ENCODE assay signal across 8 cellular contexts in genomic region chr17:42653179-42654124, GRCh38. TPM values are rescaled to one million over a fixed set of nuclear protein-coding genes. Genes with fewer than 3 reads are reported as not detected.
DNase-seq lines count a peak whose midpoint lies in the region; ATAC-seq and TF ChIP-seq lines count a peak whose summit lies in the region.

No MANE protein-coding gene starts in this region.

- DNase-seq in HEK293T (ENCODE audit: extremely low spot score) (peak; percentile 52), caudate nucleus (lab: John Stamatoyannopoulos, UW) (peak in 24 of 61 donors; percentile 2 to 74 (median 21)), iris pigment epithelial cell (ENCODE audit: low read depth) (peak; percentile 81), spleen (no peak), kidney glomerular epithelial cell (lab: John Stamatoyannopoulos, UW) (no peak), HuH-7 (ENCODE audit: low spot score) (no peak), NCI-H446 treated with DMSO at 0.1 percent for 48 hours (lab: John Stamatoyannopoulos, UW) (no peak)

- H3K4me1 ChIP-seq in spleen: peaks cover 0 to 21% (median 7%) of the 10 kb centered on the region in 6 donors

- no peak for ATAC-seq in GM21723 (IDR thresholded peaks at IDR 0.05; ENCODE audit: unreplicated experiment)

- H3K27ac ChIP-seq in caudate nucleus (ENCODE audit: low read depth, low read length): peak overlapping the region; percentile 76
- peak overlapping the region in 7 of 8 donors; percentile 15 to 68 (median 55) for H3K27ac ChIP-seq in spleen

- TF ChIP-seq CTCF in spleen (IDR thresholded peaks at IDR 0.05 in 8 of 11, conservative IDR thresholded peaks at IDR 0.05 in 3 of 11): no peak

- H3K4me3 ChIP-seq in spleen: peak overlapping the region in 5 of 8 donors; percentile 2 to 38 (median 7)

- CTCF ChIA-PET in HEK293T (lab: Yijun Ruan, JAX): interaction anchor here (0.7 kb wide), 1 partner anchor 21 kb away, joined by 3 read pairs; no protein-coding TSS in a partner anchor

- 33 to 37% (median 34%) methylated on average over 41 to 42 of the region's 42 CpGs for WGBS in spleen, 5 donors

- POLR2A ChIA-PET in HEK293T (lab: Yijun Ruan, JAX): interaction anchor here (0.7 to 2.6 kb wide), 12 partner anchors 8 to 344 kb away, joined by 3 to 19 read pairs (median 4); partner anchors contain the start of genes PLEKHH3, PSMC3IP, RETREG3 and RPL27

- peaks cover 0 to 29% (median 11%) of the 10 kb centered on the region in 7 donors for H3K27me3 ChIP-seq in spleen (replicated peaks in 1 of 7)

- TF ChIP-seq POLR2A in spleen (IDR thresholded peaks at IDR 0.05): no peak

- no peaks in the 10 kb centered on the region for H3K36me3 ChIP-seq in spleen

- H3K9me3 ChIP-seq in spleen: no peaks in the 10 kb centered on the region

- intact Hi-C loops in spleen (cut with DNase I; ENCODE audit: low total_unique reads): no loop called here

TF ChIP-seq in HEK293T, 16 proteins besides CTCF, POLR2A, EP300 and RAD21:
- TF ChIP-seq L3MBTL2 (conservative IDR thresholded peaks at IDR 0.05): peak; percentile 56; the same call in 1 of the 2 replicates
- TF ChIP-seq BHLHE40 (IDR thresholded peaks at IDR 0.05; ENCODE audit: borderline replicate concordance): no peak
- TF ChIP-seq SP1 (IDR thresholded peaks at IDR 0.05): no peak
- 0 out of 2 replicates have a peak, but pooled peaks have one; percentile 57 for TF ChIP-seq ZNF384 (IDR thresholded peaks at IDR 0.05)
- no peak for TF ChIP-seq CTBP1 (IDR thresholded peaks at IDR 0.05; ENCODE audit: borderline replicate concordance)
- TF ChIP-seq NFRKB (IDR thresholded peaks at IDR 0.05): no peak

RNA-seq across cellular contexts. Expression of gene TUBG2, which starts 5.6 kb away (rescaled TPM):
- 10 to 100 TPM; 13.8 to 24.9 (median 16.6) TPM for total RNA-seq in spleen
- polyA plus RNA-seq in spleen: 10 to 100 TPM in 1 of 3 donors, 1 to 10 TPM in 2; 4.9 to 12.5 (median 8.4) TPM

RNA-seq across cellular contexts. Expression of gene PLEKHH3, which starts 23.3 kb away (rescaled TPM):
- total RNA-seq in spleen: 10 to 100 TPM; 10.8 to 19.5 (median 14.6) TPM
- polyA plus RNA-seq in spleen: 10 to 100 TPM in 2 of 3 donors, 1 to 10 TPM in 1; 9.4 to 16.0 (median 13.1) TPM

RNA-seq across cellular contexts. Expression of gene CCR10, which starts 28.2 kb away (rescaled TPM):
- total RNA-seq in spleen: 1 to 10 TPM in 5 of 7 donors, under 1 TPM in 2; 0.51 to 4.7 (median 2.0) TPM
- polyA plus RNA-seq in spleen: 1 to 10 TPM in 1 of 3 donors, under 1 TPM in 2; 0.71 to 1.1 (median 0.76) TPM

RNA-seq across cellular contexts. Expression of gene CNTNAP1, which starts 28.9 kb away (rescaled TPM):
- total RNA-seq in spleen: 10 to 100 TPM in 3 of 7 donors, 1 to 10 TPM in 4; 3.9 to 11.2 (median 7.5) TPM
- polyA plus RNA-seq in spleen: 1 to 10 TPM; 1.1 to 3.1 (median 1.6) TPM

RNA-seq across cellular contexts. Expression of gene TUBG1, which starts 44.0 kb away (rescaled TPM):
- total RNA-seq in spleen: 10 to 100 TPM; 20.4 to 33.8 (median 26.3) TPM
- 10 to 100 TPM in 2 of 3 donors, 1 to 10 TPM in 1; 9.5 to 19.4 (median 16.9) TPM for polyA plus RNA-seq in spleen

Comparison
In these comparisons a context has a peak if more than half of its experiments do, and no peak if none do; other contexts are left out.
1. DNase-seq: peak in HEK293T (single experiment) and iris pigment epithelial cell (single experiment); none in spleen (single experiment), kidney glomerular epithelial cell (single experiment), HuH-7 (single experiment) and NCI-H446 treated with DMSO at 0.1 percent for 48 hours (single experiment).